In the genomic region with DNA sequence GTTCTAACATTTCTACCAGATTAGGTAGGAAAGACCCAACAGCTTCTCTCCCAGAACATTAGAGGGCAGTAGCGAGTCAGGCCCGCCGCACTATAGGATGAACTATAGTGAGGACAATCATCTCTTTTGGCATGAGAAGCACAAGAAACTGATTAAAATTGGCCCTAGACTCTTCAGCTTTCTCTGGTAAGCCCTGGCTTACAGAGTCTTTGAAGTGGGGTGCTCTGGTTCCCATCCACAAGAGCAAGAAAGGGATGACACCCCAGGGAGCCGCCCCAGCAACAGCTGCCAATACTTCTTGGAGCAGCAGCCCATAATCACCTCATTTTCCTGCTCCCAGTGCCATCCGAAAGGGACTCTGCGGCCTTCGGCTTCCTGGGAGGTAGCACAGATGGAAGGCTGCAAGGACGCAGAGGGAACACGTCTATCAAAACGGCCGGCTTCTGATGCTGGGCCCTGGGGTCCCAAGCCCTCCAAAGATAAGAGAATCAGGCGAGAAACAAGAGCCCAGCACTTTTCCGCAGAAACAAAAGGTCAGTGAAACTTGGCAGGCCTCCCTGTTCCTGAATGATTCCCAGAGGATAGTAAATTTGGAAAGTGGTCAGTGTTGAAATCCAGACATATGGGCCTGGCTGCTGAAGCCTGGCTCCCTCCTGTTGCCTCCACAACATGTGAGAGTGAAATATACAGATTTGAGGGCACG, we compare ENCODE assay signal across 8 cellular contexts.
DNase-seq lines count a peak whose midpoint lies in the region; ATAC-seq and TF ChIP-seq lines count a peak whose summit lies in the region.

No MANE protein-coding gene starts in this region.

- H3K27me3 ChIP-seq in neural progenitor cell, result no peaks in the 10 kb centered on the region

- no peaks in the 10 kb centered on the region for H3K36me3 Mint-ChIP-seq in activated CD4-positive, alpha-beta memory T cell treated with anti-CD3 and anti-CD28 coated beads for 36 hours
- H3K36me3 Mint-ChIP-seq in neural progenitor cell, result no peaks in the 10 kb centered on the region

- peaks cover 4% of the 10 kb centered on the region for H3F3A ChIP-seq in neural progenitor cell (ENCODE audit: low read depth)

- ATAC-seq in GM21526 (IDR thresholded peaks at IDR 0.05; ENCODE audit: low FRiP score, unreplicated experiment) (no peak), GM21390 (IDR thresholded peaks at IDR 0.05; ENCODE audit: unreplicated experiment) (no peak)

- peaks cover 12% of the 10 kb centered on the region for H3K4me1 ChIP-seq in neural progenitor cell

- H3K4me2 ChIP-seq in neural progenitor cell, result no peak overlapping the region

- H3K4me3 ChIP-seq in fibroblast of villous mesenchyme (ENCODE audit: low read depth, low read length), result no peak overlapping the region
- no peak overlapping the region for H3K4me3 ChIP-seq in neural progenitor cell

- POLR2A ChIA-PET in activated CD4-positive, alpha-beta memory T cell treated with anti-CD3 and anti-CD28 coated beads for 36 hours (lab: Charles Lee), result no interaction called here

- no peaks in the 10 kb centered on the region for H3K36me3 ChIP-seq in neural progenitor cell

- H3K4me1 Mint-ChIP-seq in activated CD4-positive, alpha-beta memory T cell treated with anti-CD3 and anti-CD28 coated beads for 36 hours (ENCODE audit: low read depth), result no peaks in the 10 kb centered on the region
- H3K4me1 Mint-ChIP-seq in neural progenitor cell, result no peaks in the 10 kb centered on the region

- intact Hi-C loops in activated CD4-positive, alpha-beta memory T cell treated with anti-CD3 and anti-CD28 coated beads for 36 hours (cut with micrococcal nuclease), result loop anchor here (1.0 kb wide), 1 partner anchor 85 kb away; no protein-coding TSS in a partner anchor

- no peak overlapping the region for H3K4me3 Mint-ChIP-seq in activated CD4-positive, alpha-beta memory T cell treated with anti-CD3 and anti-CD28 coated beads for 36 hours
- H3K4me3 Mint-ChIP-seq in neural progenitor cell, result no peak overlapping the region

- peak; percentile 40 for DNase-seq in activated naive CD4-positive, alpha-beta T cell treated with Interleukin-2 at 50 U/mL for 16 hours
- DNase-seq in activated naive CD4-positive, alpha-beta T cell (lab: John Stamatoyannopoulos, UW), result no peak
- DNase-seq in NCI-H2029 (lab: John Stamatoyannopoulos, UW) (peak; percentile 28), fibroblast of villous mesenchyme (ENCODE audit: low read depth) (peak; percentile 89), neural progenitor cell (ENCODE audit: low spot score) (peak; percentile 60)
- DNase-seq in activated CD4-positive, alpha-beta memory T cell treated with anti-CD3 and anti-CD28 coated beads for 36 hours, result peak; percentile 54

- CTCF ChIA-PET in activated CD4-positive, alpha-beta memory T cell treated with anti-CD3 and anti-CD28 coated beads for 36 hours (lab: Charles Lee), result interaction anchor here (0.6 to 3.8 kb wide), 22 partner anchors 11 to 1101 kb away, joined by 3 to 60 read pairs (median 4); no protein-coding TSS in a partner anchor

- H3K9ac ChIP-seq in neural progenitor cell, result no peak overlapping the region

- no peaks in the 10 kb centered on the region for H3K9me3 ChIP-seq in neural progenitor cell (ENCODE audit: low read depth)

- H3K27ac ChIP-seq in neural progenitor cell, result no peak overlapping the region

- no peaks in the 10 kb centered on the region for H3K79me2 ChIP-seq in neural progenitor cell (ENCODE audit: low read depth)

- TF ChIP-seq CTCF in fibroblast of villous mesenchyme (IDR thresholded peaks at IDR 0.05; ENCODE audit: insufficient read depth, low read depth, low read length), result peak; percentile 97
- TF ChIP-seq CTCF in neural progenitor cell (IDR thresholded peaks at IDR 0.05), result peak; percentile 88

- H2AFZ ChIP-seq in neural progenitor cell (replicated peaks), result peak overlapping the region; percentile 97

- no peak overlapping the region for H3K27ac Mint-ChIP-seq in activated CD4-positive, alpha-beta memory T cell treated with anti-CD3 and anti-CD28 coated beads for 36 hours
- no peak overlapping the region for H3K27ac Mint-ChIP-seq in neural progenitor cell

- no peaks in the 10 kb centered on the region for H4K20me1 ChIP-seq in neural progenitor cell (ENCODE audit: low read depth)

- H3K9me3 Mint-ChIP-seq in activated CD4-positive, alpha-beta memory T cell treated with anti-CD3 and anti-CD28 coated beads for 36 hours, result peaks cover 8% of the 10 kb centered on the region
- peaks cover under 1% of the 10 kb centered on the region for H3K9me3 Mint-ChIP-seq in neural progenitor cell

- peaks cover 37% of the 10 kb centered on the region for H3K27me3 Mint-ChIP-seq in activated CD4-positive, alpha-beta memory T cell treated with anti-CD3 and anti-CD28 coated beads for 36 hours
- peaks cover 3% of the 10 kb centered on the region for H3K27me3 Mint-ChIP-seq in neural progenitor cell (ENCODE audit: insufficient read depth, low read depth)

Comparison
In these comparisons a context has a peak if more than half of its experiments do, and no peak if none do; other contexts are left out.
1. DNase-seq: peak in activated naive CD4-positive, alpha-beta T cell treated with Interleukin-2 at 50 U/mL for 16 hours (single experiment), NCI-H2029 (single experiment), activated CD4-positive, alpha-beta memory T cell treated with anti-CD3 and anti-CD28 coated beads for 36 hours (single experiment), fibroblast of villous mesenchyme (single experiment) and neural progenitor cell (single experiment); none in activated naive CD4-positive, alpha-beta T cell (0 of 4).